In genomic region chr7:48311464-48311863, GRCh38 we compare ENCODE assay signal across 26 cellular contexts.
"Had no signal": no experiment of that assay in that cellular context is flagged by ENCODE, and none has a peak within 500 bp of the region (broad histone marks: within the 10 kb centered on the region; RNA-seq: fewer than 3 reads in every experiment).

No MANE protein-coding gene starts in this region.

- H3K4me3 ChIP-seq: K562, SJCRH30 had no signal

- H3K4me2 ChIP-seq: KMS-11 had no signal

- FAIRE-seq: K562 had no signal

- H3K9me3 ChIP-seq: SJCRH30 had no signal

- H3K27me3 Mint-ChIP-seq: IgD-negative memory B cell had no signal

- DNase-seq: Kasumi-1, MV-4-11, NCI-H1048, NCI-H1105, NCI-H1417, NCI-H1436 treated with DMSO at 0.1 percent for 48 hours, NCI-H1694, NCI-H187 treated with DMSO at 0.1 percent for 48 hours, NCI-H2029 treated with DMSO at 0.1 percent for 48 hours, NCI-H2171, NCI-H226, NCI-H446, NCI-H510A, NCI-H524 treated with DMSO at 0.1 percent for 48 hours, NCI-H69, NCI-H774, PC-3, SHP77 treated with DMSO at 0.1 percent for 48 hours, SJCRH30 had no signal

- H3K36me3 ChIP-seq: SJCRH30 had no signal

- H3K9me3 Mint-ChIP-seq: IgD-negative memory B cell had no signal

- H3K27ac Mint-ChIP-seq: IgD-negative memory B cell had no signal

- H3K4me1 Mint-ChIP-seq: IgD-negative memory B cell had no signal

- H3K27ac ChIP-seq: KMS-11, RWPE1, SJCRH30 had no signal

- H3K4me1 ChIP-seq: SJCRH30 had no signal

- ATAC-seq: K562, Panc1, Right ventricle myocardium inferior, SK-N-SH treated with all-trans-retinoic acid at 6 μM for 48 hours had no signal

- H3K4me3 Mint-ChIP-seq: IgD-negative memory B cell had no signal
